In genomic region chr3:58335432-58335947, GRCh38 we compare ENCODE assay signal across 8 cellular contexts. TPM values are rescaled to one million over a fixed set of nuclear protein-coding genes. Genes with fewer than 3 reads are reported as not detected.
DNase-seq lines count a peak whose midpoint lies in the region; ATAC-seq, FAIRE-seq and TF ChIP-seq lines count a peak whose summit lies in the region.

No MANE protein-coding gene starts in this region.

- no peak for ATAC-seq in HepG2
- no peak for ATAC-seq in GM18520 (IDR thresholded peaks at IDR 0.05; ENCODE audit: unreplicated experiment)

- H3K4me1 ChIP-seq in HepG2 (ENCODE audit: insufficient read depth, low read length), result peaks cover 37% of the 10 kb centered on the region

- peaks cover 47% of the 10 kb centered on the region for H3K4me1 Mint-ChIP-seq in activated CD4-positive, alpha-beta T cell treated with anti-CD3 and anti-CD28 coated beads, Interleukin-2, amount 10 ng/mL, durations not matched to agents 7 days and 5 days
- H3K4me1 Mint-ChIP-seq in activated naive CD8-positive, alpha-beta T cell treated with anti-CD3 and anti-CD28 coated beads for 36 hours, result peaks cover 38% of the 10 kb centered on the region

- H3K36me3 Mint-ChIP-seq in activated CD4-positive, alpha-beta T cell treated with anti-CD3 and anti-CD28 coated beads, Interleukin-2, amount 10 ng/mL, durations not matched to agents 7 days and 5 days (ENCODE audit: low read depth), result peaks cover 13% of the 10 kb centered on the region
- H3K36me3 Mint-ChIP-seq in activated naive CD8-positive, alpha-beta T cell treated with anti-CD3 and anti-CD28 coated beads for 36 hours, result peaks cover 19% of the 10 kb centered on the region

- no peaks in the 10 kb centered on the region for H3K36me3 ChIP-seq in HepG2 (replicated peaks in 1 of 2; ENCODE audit: control insufficient read depth in 1 of 2, insufficient read depth in 2 of 2, low read length in 2 of 2)

- no peak for DNase-seq in activated CD4-positive, alpha-beta T cell treated with anti-CD3 and anti-CD28 coated beads, Interleukin-2, amount 10 ng/mL, durations not matched to agents 7 days and 5 days
- no peak for DNase-seq in activated CD4-positive, alpha-beta T cell treated with anti-CD3 and anti-CD28 coated beads, Interleukin-2, amount 50 U/mL, for 48 hours
- no peak for DNase-seq in activated naive CD8-positive, alpha-beta T cell treated with anti-CD3 and anti-CD28 coated beads for 36 hours
- DNase-seq in HepG2 (ENCODE audit: low spot score), result no peak
- DNase-seq in NCI-H774 (lab: John Stamatoyannopoulos, UW), result no peak
- DNase-seq in D341Med (ENCODE audit: low spot score), result no peak

- H3K4me2 ChIP-seq in HepG2 (ENCODE audit: low read depth, low read length), result peak overlapping the region; percentile 76

- no peak for FAIRE-seq in HepG2 (lab: Jason Lieb, UNC)

- no peaks in the 10 kb centered on the region; a peak in 1 of 5 replicates for H3K27me3 ChIP-seq in HepG2 (ENCODE audit: control insufficient read depth in 1 of 2, insufficient read depth in 2 of 2, low read length in 2 of 2)

- no peaks in the 10 kb centered on the region for H4K20me1 ChIP-seq in HepG2 (ENCODE audit: insufficient read depth, low read length)

- POLR2A ChIA-PET in activated CD4-positive, alpha-beta T cell treated with anti-CD3 and anti-CD28 coated beads, Interleukin-2, amount 10 ng/mL, durations not matched to agents 7 days and 5 days (lab: Charles Lee), result interaction anchor here (1.5 kb wide), 1 partner anchor 14 kb away, joined by 7 read pairs; no protein-coding TSS in a partner anchor
- POLR2A ChIA-PET in HepG2 (lab: Yijun Ruan, JAX), result interaction anchor here (2.1 to 2.7 kb wide), 2 partner anchors 10 to 29 kb away, joined by 10 read pairs; partner anchors contain the start of genes HTD2 and RPP14

- in situ Hi-C loops in HepG2 (cut with HindIII; ENCODE audit: extremely low pct_ligation_motif_present, low pct_unique_long_range_greater_than_20kb), result no loop called here

- 77% methylated on average over 2 of the region's 2 CpGs for WGBS in HepG2 (ENCODE audit: low lambda C conversion rate)

- BruUV-seq in HepG2 (replicated peaks; lab: Mats Ljungman, UMichigan), result no TSS peak

- peak overlapping the region in 1 of 3 experiments; percentile 26; a peak in 1 of 6 replicates for H3K4me3 ChIP-seq in HepG2 (replicated peaks in 1 of 3; ENCODE audit: insufficient read depth in 1 of 3, low read depth in 2 of 3, low read length in 3 of 3)

- H2AFZ ChIP-seq in HepG2 (ENCODE audit: low read length), result no peak overlapping the region

- H3K27ac ChIP-seq in HepG2 (ENCODE audit: extremely low read length, insufficient read depth, low read length), result peak overlapping the region; percentile 59
- peak overlapping the region; percentile 91 for H3K27ac ChIP-seq in temporal lobe (ENCODE audit: low read depth, low read length)

- TF ChIP-seq POLR2A in HepG2 (IDR thresholded peaks at IDR 0.05; ENCODE audit: insufficient read depth in 1 of 2, low read depth in 2 of 2, low read length in 2 of 2), result no peak

- no peak for TF ChIP-seq EP300 in HepG2 (IDR thresholded peaks at IDR 0.05; ENCODE audit: low read depth in 2 of 2, low read length in 2 of 2)
- no peak for TF ChIP-seq EP300 in HepG2 (CRISPR knock-in tag; IDR thresholded peaks at IDR 0.05; ENCODE audit: borderline replicate concordance)

- H3K4me3 Mint-ChIP-seq in activated CD4-positive, alpha-beta T cell treated with anti-CD3 and anti-CD28 coated beads, Interleukin-2, amount 10 ng/mL, durations not matched to agents 7 days and 5 days, result peak overlapping the region; percentile 100
- H3K4me3 Mint-ChIP-seq in activated naive CD8-positive, alpha-beta T cell treated with anti-CD3 and anti-CD28 coated beads for 36 hours, result peak overlapping the region; percentile 72

- no peak for TF ChIP-seq RAD21 in HepG2 (CRISPR knock-in tag; IDR thresholded peaks at IDR 0.05)

- no peaks in the 10 kb centered on the region for H3K27me3 Mint-ChIP-seq in activated CD4-positive, alpha-beta T cell treated with anti-CD3 and anti-CD28 coated beads, Interleukin-2, amount 10 ng/mL, durations not matched to agents 7 days and 5 days
- H3K27me3 Mint-ChIP-seq in activated naive CD8-positive, alpha-beta T cell treated with anti-CD3 and anti-CD28 coated beads for 36 hours, result no peaks in the 10 kb centered on the region

- no peaks in the 10 kb centered on the region for H3K9me3 Mint-ChIP-seq in activated CD4-positive, alpha-beta T cell treated with anti-CD3 and anti-CD28 coated beads, Interleukin-2, amount 10 ng/mL, durations not matched to agents 7 days and 5 days
- H3K9me3 Mint-ChIP-seq in activated naive CD8-positive, alpha-beta T cell treated with anti-CD3 and anti-CD28 coated beads for 36 hours, result no peaks in the 10 kb centered on the region

- intact Hi-C loops in HepG2 (cut with micrococcal nuclease; ENCODE audit: unreplicated experiment), result loop anchor here (10.0 kb wide), 1 partner anchor 199 kb away; the partner anchor contains the start of gene ACOX2

- peaks cover 9% of the 10 kb centered on the region for H3K79me2 ChIP-seq in HepG2 (ENCODE audit: insufficient read depth, low read length)

- no peaks in the 10 kb centered on the region for H3K9me3 ChIP-seq in HepG2 (ENCODE audit: low read length)

- H3K9ac ChIP-seq in HepG2 (ENCODE audit: insufficient read depth, low read depth, low read length), result peak overlapping the region; percentile 23; the same call in 1 of the 2 replicates

- CTCF ChIA-PET in activated CD4-positive, alpha-beta T cell treated with anti-CD3 and anti-CD28 coated beads, Interleukin-2, amount 10 ng/mL, durations not matched to agents 7 days and 5 days (lab: Charles Lee), result interaction anchor here (0.9 to 5.6 kb wide), 9 partner anchors 9 to 156 kb away, joined by 3 to 24 read pairs (median 4); partner anchors contain the start of genes HTD2, KCTD6 and RPP14
- CTCF ChIA-PET in HepG2 (lab: Yijun Ruan, JAX; ENCODE audit: low intra/inter-chr PET ratio, low total read pairs), result no interaction called here

- no peak for TF ChIP-seq CTCF in HepG2 (CRISPR knock-in tag; IDR thresholded peaks at IDR 0.05)

- H3K27ac Mint-ChIP-seq in activated CD4-positive, alpha-beta T cell treated with anti-CD3 and anti-CD28 coated beads, Interleukin-2, amount 10 ng/mL, durations not matched to agents 7 days and 5 days, result peak overlapping the region; percentile 89
- H3K27ac Mint-ChIP-seq in activated naive CD8-positive, alpha-beta T cell treated with anti-CD3 and anti-CD28 coated beads for 36 hours, result peak overlapping the region; percentile 97

RNA-seq across cellular contexts. Expression of gene PXK, which starts 2.8 kb away (rescaled TPM):
- 10 to 100 TPM; 30.3 to 40.2 TPM for total RNA-seq in activated CD4-positive, alpha-beta T cell treated with anti-CD3 and anti-CD28 coated beads, Interleukin-2, amount 10 ng/mL, durations not matched to agents 7 days and 5 days
- 10 to 100 TPM; 22.2 to 24.0 TPM for total RNA-seq in activated naive CD8-positive, alpha-beta T cell treated with anti-CD3 and anti-CD28 coated beads for 36 hours
- total RNA-seq in HepG2 (2016; rRNA removed; fragmentation: Illumina TruSeq; extraction: Trizol), result 5.8 and 6.4 TPM in 2 replicates
- total RNA-seq in HepG2 (2016; cell fraction: cytosol; rRNA removed; fragmentation: Illumina TruSeq; extraction: Trizol; ENCODE audit: low read depth), result 1.8 and 2.2 TPM in 2 replicates
- 6.2 and 6.4 TPM in 2 replicates for total RNA-seq in HepG2 (2016; cell fraction: insoluble cytoplasmic fraction; rRNA removed; fragmentation: Illumina TruSeq; extraction: Trizol)
- 2.6 and 2.9 TPM in 2 replicates for total RNA-seq in HepG2 (2016; cell fraction: membrane; rRNA removed; fragmentation: Illumina TruSeq; extraction: Trizol)
- total RNA-seq in HepG2 (2016; cell fraction: nucleus; rRNA removed; fragmentation: Illumina TruSeq; extraction: Trizol), result 3.7 and 5.2 TPM in 2 replicates
- polyA plus RNA-seq in HepG2 (2011; rRNA removed), result 15.2 and 18.6 TPM in 2 replicates
- 11.0 and 12.7 TPM in 2 replicates for polyA plus RNA-seq in HepG2 (2011; cell fraction: cytosol; rRNA removed)
- 12.6 and 12.8 TPM in 2 replicates for polyA plus RNA-seq in HepG2 (2011; cell fraction: nucleus; rRNA removed)
- polyA plus RNA-seq in HepG2 (2012), result 16.4 and 17.0 TPM in 2 replicates
- polyA plus RNA-seq in HepG2 (2016; cell fraction: cytosol; fragmentation: Illumina TruSeq; extraction: Trizol; ENCODE audit: low read depth), result 0.76 and 0.80 TPM in 2 replicates
- polyA plus RNA-seq in HepG2 (2016; cell fraction: insoluble cytoplasmic fraction; fragmentation: Illumina TruSeq; extraction: Trizol; ENCODE audit: low read depth), result 6.2 and 8.2 TPM in 2 replicates
- polyA plus RNA-seq in HepG2 (2016; cell fraction: membrane; fragmentation: Illumina TruSeq; extraction: Trizol; ENCODE audit: low read depth), result 1.8 and 2.3 TPM in 2 replicates
- 6.6 and 7.1 TPM in 2 replicates for polyA plus RNA-seq in HepG2 (2016; cell fraction: nucleus; fragmentation: Illumina TruSeq; extraction: Trizol; ENCODE audit: insufficient read depth, low read depth)
- 5.6 and 21.2 TPM in 2 replicates for polyA minus RNA-seq in HepG2 (2011; rRNA and poly(A)+ RNA removed; ENCODE audit: low replicate concordance)
- polyA minus RNA-seq in HepG2 (2011; cell fraction: cytosol; rRNA and poly(A)+ RNA removed), result 12.4 and 13.2 TPM in 2 replicates
- polyA minus RNA-seq in HepG2 (2011; cell fraction: nucleus; rRNA and poly(A)+ RNA removed), result 33.3 and 36.6 TPM in 2 replicates
- total RNA-seq in temporal lobe, result 20.4 TPM

RNA-seq across cellular contexts. Expression of gene HTD2, which starts 29.2 kb away (rescaled TPM):
- total RNA-seq in activated CD4-positive, alpha-beta T cell treated with anti-CD3 and anti-CD28 coated beads, Interleukin-2, amount 10 ng/mL, durations not matched to agents 7 days and 5 days, result 1 to 10 TPM; 6.2 to 7.0 TPM
- total RNA-seq in activated naive CD8-positive, alpha-beta T cell treated with anti-CD3 and anti-CD28 coated beads for 36 hours, result 10 to 100 TPM; 10.1 to 13.0 TPM
- 13.7 and 20.1 TPM in 2 replicates for total RNA-seq in HepG2 (2016; rRNA removed; fragmentation: Illumina TruSeq; extraction: Trizol)
- 3.2 and 5.5 TPM in 2 replicates for total RNA-seq in HepG2 (2016; cell fraction: cytosol; rRNA removed; fragmentation: Illumina TruSeq; extraction: Trizol; ENCODE audit: low read depth)
- 12.8 and 20.3 TPM in 2 replicates for total RNA-seq in HepG2 (2016; cell fraction: insoluble cytoplasmic fraction; rRNA removed; fragmentation: Illumina TruSeq; extraction: Trizol)
- total RNA-seq in HepG2 (2016; cell fraction: membrane; rRNA removed; fragmentation: Illumina TruSeq; extraction: Trizol), result 13.7 and 15.4 TPM in 2 replicates
- total RNA-seq in HepG2 (2016; cell fraction: nucleus; rRNA removed; fragmentation: Illumina TruSeq; extraction: Trizol), result 7.4 and 8.0 TPM in 2 replicates
- polyA plus RNA-seq in HepG2 (2011; rRNA removed), result 7.8 and 8.6 TPM in 2 replicates
- polyA plus RNA-seq in HepG2 (2011; cell fraction: cytosol; rRNA removed), result 5.0 and 8.2 TPM in 2 replicates
- 2.4 and 2.6 TPM in 2 replicates for polyA plus RNA-seq in HepG2 (2011; cell fraction: nucleus; rRNA removed)
- polyA plus RNA-seq in HepG2 (2012), result 5.6 and 7.7 TPM in 2 replicates
- 3.9 and 5.1 TPM in 2 replicates for polyA plus RNA-seq in HepG2 (2016; cell fraction: cytosol; fragmentation: Illumina TruSeq; extraction: Trizol; ENCODE audit: low read depth)
- polyA plus RNA-seq in HepG2 (2016; cell fraction: insoluble cytoplasmic fraction; fragmentation: Illumina TruSeq; extraction: Trizol; ENCODE audit: low read depth), result 14.3 and 17.9 TPM in 2 replicates
- polyA plus RNA-seq in HepG2 (2016; cell fraction: membrane; fragmentation: Illumina TruSeq; extraction: Trizol; ENCODE audit: low read depth), result 8.0 and 9.8 TPM in 2 replicates
- polyA plus RNA-seq in HepG2 (2016; cell fraction: nucleus; fragmentation: Illumina TruSeq; extraction: Trizol; ENCODE audit: insufficient read depth, low read depth), result 12.9 and 13.7 TPM in 2 replicates
- polyA minus RNA-seq in HepG2 (2011; rRNA and poly(A)+ RNA removed; ENCODE audit: low replicate concordance), result 3.9 and 9.8 TPM in 2 replicates
- 4.0 and 4.7 TPM in 2 replicates for polyA minus RNA-seq in HepG2 (2011; cell fraction: cytosol; rRNA and poly(A)+ RNA removed)
- 5.2 and 5.7 TPM in 2 replicates for polyA minus RNA-seq in HepG2 (2011; cell fraction: nucleus; rRNA and poly(A)+ RNA removed)
- total RNA-seq in temporal lobe, result 9.3 TPM

RNA-seq across cellular contexts. Expression of gene RPP14, which starts 29.4 kb away (rescaled TPM):
- total RNA-seq in activated CD4-positive, alpha-beta T cell treated with anti-CD3 and anti-CD28 coated beads, Interleukin-2, amount 10 ng/mL, durations not matched to agents 7 days and 5 days, result 10 to 100 TPM; 12.7 to 15.4 TPM
- 10 to 100 TPM; 24.8 to 30.9 TPM for total RNA-seq in activated naive CD8-positive, alpha-beta T cell treated with anti-CD3 and anti-CD28 coated beads for 36 hours
- total RNA-seq in HepG2 (2016; rRNA removed; fragmentation: Illumina TruSeq; extraction: Trizol) (15.4 and 21.5 TPM in 2 replicates), temporal lobe (13.3 TPM)
- total RNA-seq in HepG2 (2016; cell fraction: cytosol; rRNA removed; fragmentation: Illumina TruSeq; extraction: Trizol; ENCODE audit: low read depth), result 3.9 and 5.5 TPM in 2 replicates
- total RNA-seq in HepG2 (2016; cell fraction: insoluble cytoplasmic fraction; rRNA removed; fragmentation: Illumina TruSeq; extraction: Trizol), result 19.2 and 23.3 TPM in 2 replicates
- total RNA-seq in HepG2 (2016; cell fraction: membrane; rRNA removed; fragmentation: Illumina TruSeq; extraction: Trizol), result 14.8 and 15.2 TPM in 2 replicates
- total RNA-seq in HepG2 (2016; cell fraction: nucleus; rRNA removed; fragmentation: Illumina TruSeq; extraction: Trizol), result 13.3 and 14.6 TPM in 2 replicates
- 10.5 and 16.2 TPM in 2 replicates for polyA plus RNA-seq in HepG2 (2011; rRNA removed)
- polyA plus RNA-seq in HepG2 (2011; cell fraction: cytosol; rRNA removed), result 8.2 and 12.1 TPM in 2 replicates
- polyA plus RNA-seq in HepG2 (2011; cell fraction: nucleus; rRNA removed), result 4.6 and 7.8 TPM in 2 replicates
- polyA plus RNA-seq in HepG2 (2012), result 7.4 and 10.0 TPM in 2 replicates
- 3.0 and 5.0 TPM in 2 replicates for polyA plus RNA-seq in HepG2 (2016; cell fraction: cytosol; fragmentation: Illumina TruSeq; extraction: Trizol; ENCODE audit: low read depth)
- polyA plus RNA-seq in HepG2 (2016; cell fraction: insoluble cytoplasmic fraction; fragmentation: Illumina TruSeq; extraction: Trizol; ENCODE audit: low read depth), result 19.5 and 20.3 TPM in 2 replicates
- polyA plus RNA-seq in HepG2 (2016; cell fraction: membrane; fragmentation: Illumina TruSeq; extraction: Trizol; ENCODE audit: low read depth), result 9.1 and 11.4 TPM in 2 replicates
- 20.1 and 20.2 TPM in 2 replicates for polyA plus RNA-seq in HepG2 (2016; cell fraction: nucleus; fragmentation: Illumina TruSeq; extraction: Trizol; ENCODE audit: insufficient read depth, low read depth)
- polyA minus RNA-seq in HepG2 (2011; rRNA and poly(A)+ RNA removed; ENCODE audit: low replicate concordance), result 11.7 and 17.4 TPM in 2 replicates
- 4.1 and 6.0 TPM in 2 replicates for polyA minus RNA-seq in HepG2 (2011; cell fraction: cytosol; rRNA and poly(A)+ RNA removed)
- polyA minus RNA-seq in HepG2 (2011; cell fraction: nucleus; rRNA and poly(A)+ RNA removed), result 17.5 and 18.9 TPM in 2 replicates
